In the genomic region with DNA sequence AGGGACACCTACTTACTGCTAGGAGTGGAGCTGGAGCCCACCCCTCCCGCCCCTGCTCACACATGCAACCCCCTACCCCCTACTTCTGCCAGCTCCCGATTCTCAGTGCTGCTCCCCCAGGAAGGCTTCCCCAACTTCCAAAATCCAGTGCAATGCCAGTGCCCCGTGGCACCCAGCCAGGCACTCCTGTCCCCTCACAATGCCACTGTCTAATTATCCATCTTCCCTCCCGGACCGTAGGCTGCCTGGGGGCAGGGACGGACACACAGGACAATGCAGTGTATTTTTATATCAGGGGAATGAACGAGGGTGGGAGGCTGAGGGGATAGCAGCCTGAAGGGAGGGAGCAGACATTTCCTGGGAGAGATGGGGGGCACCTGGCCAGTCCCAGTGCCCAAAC, we compare ENCODE assay signal across 28 cellular contexts. TPM values are rescaled to one million over a fixed set of nuclear protein-coding genes. Genes with fewer than 3 reads are reported as not detected.
"Had no signal": no experiment of that assay in that cellular context is flagged by ENCODE, and none has a peak within 500 bp of the region (broad histone marks: within the 10 kb centered on the region; RNA-seq: fewer than 3 reads in every experiment).

No MANE protein-coding gene starts in this region.

- H3K9me3 ChIP-seq: esophagus squamous epithelium, gastrocnemius medialis, left lung, lower lobe of right lung, mucosa of descending colon had no signal

- H3K4me3 Mint-ChIP-seq: mesothelial cell of epicardium had no signal

- H3K4me3 ChIP-seq: coronary artery, dorsolateral prefrontal cortex, esophagus squamous epithelium, gastrocnemius medialis, heart right ventricle, left lung, lower lobe of right lung, mucosa of descending colon had no signal

- ATAC-seq: esophagus mucosa, gastrocnemius medialis, heart right ventricle, left cardiac atrium, left lung, left ventricle myocardium superior, lower lobe of right lung, mucosa of descending colon had no signal

- H3K27ac ChIP-seq: coronary artery, dorsolateral prefrontal cortex, esophagus squamous epithelium, gastrocnemius medialis, heart right ventricle, left lung, lower lobe of right lung had no signal

- H3K27ac Mint-ChIP-seq: mesothelial cell of epicardium had no signal

- H3K9me3 Mint-ChIP-seq: mesothelial cell of epicardium had no signal

- H3K36me3 ChIP-seq: gastrocnemius medialis, heart right ventricle, lower lobe of right lung had no signal

- H3K4me1 Mint-ChIP-seq: mesothelial cell of epicardium had no signal

- DNase-seq: dermis blood vessel endothelial cell; dorsolateral prefrontal cortex; effector CD4-positive, alpha-beta T cell; effector memory CD4-positive, alpha-beta T cell; esophagus squamous epithelium; foreskin fibroblast; gastrocnemius medialis; glutamatergic neuron; head of caudate nucleus; heart right ventricle; hippocampal formation; left cardiac atrium; left lung; left ventricle myocardium superior; lower lobe of right lung; mesenchymal stem cell had no signal

- H3K27me3 ChIP-seq: dorsolateral prefrontal cortex, esophagus squamous epithelium, gastrocnemius medialis, heart right ventricle, left lung had no signal

RNA-seq across cellular contexts. Expression of a gene that starts 41.4 kb away (rescaled TPM):
- total RNA-seq: dermis blood vessel endothelial cell, endothelial cell of umbilical vein, epithelial cell of proximal tubule, esophagus mucosa, esophagus squamous epithelium, glomerular endothelial cell, kidney epithelial cell, left cardiac atrium, left lung, lower leg skin, lower lobe of right lung, lung microvascular endothelial cell, mesenteric fat pad, mesothelial cell of epicardium, mucosa of descending colon, myocyte had no signal
